Comparison of ENCODE assay signal across 12 cellular contexts in the genomic region with DNA sequence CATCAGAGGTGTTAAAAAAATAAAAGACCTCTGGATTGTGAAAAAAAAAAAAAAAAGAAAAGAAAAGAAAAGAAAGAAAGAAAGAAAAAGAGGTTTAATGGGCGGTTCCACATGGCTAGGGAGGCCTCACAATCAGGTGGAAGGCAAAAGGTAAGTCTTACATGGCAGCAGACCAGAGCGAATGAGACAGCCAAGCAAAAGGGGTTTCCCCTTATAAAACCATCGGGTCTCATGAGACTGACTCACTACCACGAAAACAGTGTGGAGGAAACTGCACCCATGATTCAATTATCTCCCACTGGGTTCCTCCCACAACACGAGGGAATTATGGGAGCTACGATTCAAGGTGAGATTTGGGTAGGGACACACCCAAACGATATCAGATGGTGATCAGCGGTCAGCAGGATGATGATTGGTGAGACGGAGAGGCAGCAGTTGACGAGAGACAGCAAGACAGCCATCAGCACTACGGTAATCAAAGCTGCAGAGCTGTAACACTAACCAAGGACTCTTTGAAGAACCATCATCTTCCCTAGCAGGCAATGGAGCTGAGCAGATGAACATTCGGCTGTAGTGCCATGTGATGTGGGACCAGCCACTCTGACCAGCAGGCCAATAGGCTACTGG. TPM values are rescaled to one million over a fixed set of nuclear protein-coding genes. Genes with fewer than 3 reads are reported as not detected.
A peak's percentile ranks its signal among the peaks of the same experiment; 100 is the strongest.
DNase-seq lines count a peak whose midpoint lies in the region; ATAC-seq and TF ChIP-seq lines count a peak whose summit lies in the region.
"Had no signal": no experiment of that assay in that cellular context is flagged by ENCODE, and none has a peak within 500 bp of the region (broad histone marks: within the 10 kb centered on the region; RNA-seq: fewer than 3 reads in every experiment).

No MANE protein-coding gene starts in this region.

- H3K18ac ChIP-seq in neuronal stem cell (ENCODE audit: low read length): no peak overlapping the region

- H3K27ac ChIP-seq in CD4-positive, alpha-beta T cell (ENCODE audit: low read depth, low read length): no peak overlapping the region
- H3K27ac ChIP-seq in neuronal stem cell (replicated peaks; ENCODE audit: low read length) (no peak overlapping the region), body of pancreas (no peak overlapping the region)
- H3K27ac ChIP-seq: neutrophil, thyroid gland had no signal

- peaks cover 6% of the 10 kb centered on the region for H3K9me3 ChIP-seq in CD4-positive, alpha-beta T cell (ENCODE audit: control insufficient read depth, low read length)
- H3K9me3 ChIP-seq in neuronal stem cell (replicated peaks in 1 of 2; ENCODE audit: control insufficient read depth in 2 of 2, insufficient read depth in 1 of 2, low read depth in 1 of 2, low read length in 2 of 2) (peaks cover 0 to 3% of the 10 kb centered on the region in 2 donors), body of pancreas (peaks cover 0 to 5% (median 0%) of the 10 kb centered on the region in 3 donors)
- H3K9me3 ChIP-seq: neutrophil, thyroid gland had no signal

- H3K27ac Mint-ChIP-seq in CD4-positive, alpha-beta T cell: peak overlapping the region; percentile 13
- H3K27ac Mint-ChIP-seq in activated naive CD8-positive, alpha-beta T cell: peak overlapping the region; percentile 91

- H3K4me1 Mint-ChIP-seq in CD4-positive, alpha-beta T cell (ENCODE audit: low read depth): peaks cover 5% of the 10 kb centered on the region
- peaks cover 39% of the 10 kb centered on the region for H3K4me1 Mint-ChIP-seq in activated naive CD8-positive, alpha-beta T cell (ENCODE audit: low read depth)

- no peaks in the 10 kb centered on the region for H3K27me3 ChIP-seq in CD4-positive, alpha-beta T cell (ENCODE audit: control insufficient read depth, insufficient read depth, low read length)
- no peaks in the 10 kb centered on the region for H3K27me3 ChIP-seq in neuronal stem cell (ENCODE audit: control insufficient read depth in 3 of 3, insufficient read depth in 3 of 3, low read depth in 1 of 3, low read length in 3 of 3)
- H3K27me3 ChIP-seq in body of pancreas: no peaks in the 10 kb centered on the region
- H3K27me3 ChIP-seq: neutrophil, thyroid gland had no signal

- no peak overlapping the region for H3K4me3 ChIP-seq in neuronal stem cell (ENCODE audit: low read length in 2 of 2)
- no peak overlapping the region for H3K4me3 ChIP-seq in body of pancreas
- H3K4me3 ChIP-seq: spleen, thyroid gland had no signal

- POLR2A ChIA-PET in CD4-positive, alpha-beta T cell (lab: Charles Lee): no interaction called here

- DNase-seq in CD4-positive, alpha-beta T cell: peak in 2 of 10 experiments; percentile 11 to 20
- DNase-seq in NAMALWA (ENCODE audit: low spot score) (peak; percentile 21), neuronal stem cell (ENCODE audit: low spot score) (no peak), body of pancreas (no peak), HPDE6-E6E7 (ENCODE audit: extremely low spot score) (no peak)
- DNase-seq: NCI-H446 treated with DMSO at 0.1 percent for 48 hours, spleen, thyroid gland had no signal

- peaks cover 15% of the 10 kb centered on the region for H3K27me3 Mint-ChIP-seq in CD4-positive, alpha-beta T cell
- no peaks in the 10 kb centered on the region for H3K27me3 Mint-ChIP-seq in activated naive CD8-positive, alpha-beta T cell

- no peaks in the 10 kb centered on the region for H3K79me1 ChIP-seq in neuronal stem cell (ENCODE audit: low read depth, low read length)

- peak overlapping the region; percentile 80 for H3K23ac ChIP-seq in neuronal stem cell (ENCODE audit: low read depth, low read length, poor library complexity)

- intact Hi-C loops in CD4-positive, alpha-beta T cell (cut with DNase I, micrococcal nuclease): no loop called here
- intact Hi-C loops in body of pancreas (cut with DNase I): no loop called here

- no peak overlapping the region for H2BK15ac ChIP-seq in neuronal stem cell (ENCODE audit: low read length)

- H3K4me2 ChIP-seq in neuronal stem cell (ENCODE audit: insufficient read depth, low read length, poor library complexity, severe bottlenecking): no peak overlapping the region

- no peak overlapping the region for H3K9ac ChIP-seq in neuronal stem cell (ENCODE audit: low read depth, low read length, poor library complexity)

- no peak for TF ChIP-seq POLR2A in body of pancreas (IDR thresholded peaks at IDR 0.05)

- peaks cover 5% of the 10 kb centered on the region for H3K9me3 Mint-ChIP-seq in CD4-positive, alpha-beta T cell
- peaks cover 12% of the 10 kb centered on the region for H3K9me3 Mint-ChIP-seq in activated naive CD8-positive, alpha-beta T cell (ENCODE audit: low read depth)

- no peak overlapping the region for H2BK5ac ChIP-seq in neuronal stem cell (ENCODE audit: low read length)

- no peak overlapping the region for H2AK5ac ChIP-seq in neuronal stem cell (ENCODE audit: low read depth, low read length)

- CTCF ChIA-PET in CD4-positive, alpha-beta T cell (lab: Charles Lee): interaction anchor here (0.7 kb wide), 1 partner anchor 19 kb away, joined by 3 read pairs; no protein-coding TSS in a partner anchor

- no peak overlapping the region for H2AFZ ChIP-seq in neuronal stem cell (ENCODE audit: low read length)

- peak overlapping the region; percentile 48 for H4K8ac ChIP-seq in neuronal stem cell (ENCODE audit: low read depth, low read length)

- no peak overlapping the region for H3K14ac ChIP-seq in neuronal stem cell (ENCODE audit: low read length)

- H3K36me3 Mint-ChIP-seq in CD4-positive, alpha-beta T cell (ENCODE audit: low read depth): peaks cover 4% of the 10 kb centered on the region
- peaks cover 5% of the 10 kb centered on the region for H3K36me3 Mint-ChIP-seq in activated naive CD8-positive, alpha-beta T cell

- no peaks in the 10 kb centered on the region for H3K4me1 ChIP-seq in neuronal stem cell (ENCODE audit: control insufficient read depth in 2 of 2, insufficient read depth in 1 of 2, low read depth in 1 of 2, low read length in 2 of 2)
- no peaks in the 10 kb centered on the region for H3K4me1 ChIP-seq in body of pancreas
- H3K4me1 ChIP-seq: thyroid gland had no signal

- no peak overlapping the region for H3K4me3 Mint-ChIP-seq in CD4-positive, alpha-beta T cell
- H3K4me3 Mint-ChIP-seq in activated naive CD8-positive, alpha-beta T cell: no peak overlapping the region

- no CpG with 5 or more reads among the region's 12 CpGs for WGBS in neuronal stem cell (ENCODE audit: extremely low coverage in 2 of 2, insufficient read length in 2 of 2, insufficient replicate concordance in 1 of 2), 2 donors
- WGBS in body of pancreas, 2 donors: 57 to 62% methylated on average over 12 of the region's 12 CpGs

- H2BK120ac ChIP-seq in neuronal stem cell (ENCODE audit: low read depth, low read length): no peak overlapping the region

- peak overlapping the region; percentile 85 for H4K91ac ChIP-seq in neuronal stem cell (ENCODE audit: low read depth, low read length, poor library complexity)

- no peak for TF ChIP-seq CTCF in CD4-positive, alpha-beta T cell (IDR thresholded peaks at IDR 0.05)
- TF ChIP-seq CTCF in body of pancreas (IDR thresholded peaks at IDR 0.05): no peak

- H3K4ac ChIP-seq in neuronal stem cell (ENCODE audit: low read length): no peak overlapping the region

- peak overlapping the region; percentile 22 for H2BK12ac ChIP-seq in neuronal stem cell (ENCODE audit: low read length)

- H3K36me3 ChIP-seq in neuronal stem cell (replicated peaks in 1 of 2; ENCODE audit: control insufficient read depth in 2 of 2, insufficient read depth in 2 of 2, low read length in 2 of 2) (no peaks in the 10 kb centered on the region), body of pancreas (replicated peaks in 1 of 2; ENCODE audit: insufficient read depth in 1 of 2, low read depth in 2 of 2) (no peaks in the 10 kb centered on the region)
- H3K36me3 ChIP-seq: neutrophil, spleen, thyroid gland had no signal

- ATAC-seq in CD4-positive, alpha-beta T cell (ENCODE audit: poor library complexity): peak; percentile 65
- ATAC-seq in HG02870 (IDR thresholded peaks at IDR 0.05; ENCODE audit: unreplicated experiment): no peak
- no peak for ATAC-seq in body of pancreas
- ATAC-seq in HG02840 (IDR thresholded peaks at IDR 0.05; ENCODE audit: low FRiP score, unreplicated experiment): no peak

RNA-seq across cellular contexts. Expression of a gene that starts 3.9 kb away (rescaled TPM):
- not detected for total RNA-seq in CD4-positive, alpha-beta T cell
- not detected for polyA plus RNA-seq in neuronal stem cell (2013, experiment 1 of 2)
- not detected for polyA plus RNA-seq in neuronal stem cell (2013, experiment 2 of 2)
- 1 to 10 TPM; 1.6 to 2.0 TPM for total RNA-seq in body of pancreas

RNA-seq across cellular contexts. Expression of a gene that starts 11.8 kb away (rescaled TPM):
- total RNA-seq in CD4-positive, alpha-beta T cell: not detected
- polyA plus RNA-seq in neuronal stem cell (2013, experiment 1 of 2): not detected
- not detected for polyA plus RNA-seq in neuronal stem cell (2013, experiment 2 of 2)
- total RNA-seq in body of pancreas: not detected

RNA-seq across cellular contexts. Expression of a gene that starts 19.4 kb away (rescaled TPM):
- total RNA-seq in CD4-positive, alpha-beta T cell: not detected
- not detected for polyA plus RNA-seq in neuronal stem cell (2013, experiment 1 of 2)
- polyA plus RNA-seq in neuronal stem cell (2013, experiment 2 of 2): not detected
- 1 to 10 TPM in 1 of 2 donors, under 1 TPM in 1; 0.52 to 6.6 TPM for total RNA-seq in body of pancreas

RNA-seq across cellular contexts. Expression of a gene that starts 49.3 kb away (rescaled TPM):
- total RNA-seq in CD4-positive, alpha-beta T cell: not detected
- polyA plus RNA-seq in neuronal stem cell (2013, experiment 1 of 2): 0.03 TPM
- not detected for polyA plus RNA-seq in neuronal stem cell (2013, experiment 2 of 2)
- total RNA-seq in body of pancreas: not detected
- total RNA-seq: thyroid gland had no signal
